In genomic region chr4:83266689-83267088, GRCh38 we compare ENCODE assay signal across 14 cellular contexts. TPM values are rescaled to one million over a fixed set of nuclear protein-coding genes. Genes with fewer than 3 reads are reported as not detected.
A peak's percentile ranks its signal among the peaks of the same experiment; 100 is the strongest.
DNase-seq lines count a peak whose midpoint lies in the region; ATAC-seq, FAIRE-seq and TF ChIP-seq lines count a peak whose summit lies in the region.
"Had no signal": no experiment of that assay in that cellular context is flagged by ENCODE, and none has a peak within 500 bp of the region (broad histone marks: within the 10 kb centered on the region; RNA-seq: fewer than 3 reads in every experiment).

No MANE protein-coding gene starts in this region.

- H3K9me3 ChIP-seq in PC-9 (ENCODE audit: insufficient read depth, low read depth) (no peaks in the 10 kb centered on the region), MM.1S (replicated peaks; ENCODE audit: insufficient read depth, low read length) (no peaks in the 10 kb centered on the region)

- H4K20me1 ChIP-seq in PC-9 (ENCODE audit: insufficient read depth) (no peaks in the 10 kb centered on the region), MM.1S (ENCODE audit: insufficient read depth, low read length) (no peaks in the 10 kb centered on the region)

- no peak for FAIRE-seq in H54 (lab: Jason Lieb, UNC)
- FAIRE-seq: H1 had no signal

- CTCF ChIA-PET in PC-9 (lab: Charles Lee): interaction anchor here (0.8 kb wide), 1 partner anchor 192 kb away, joined by 9 read pairs; no protein-coding TSS in a partner anchor

- ATAC-seq in GM18870 (IDR thresholded peaks at IDR 0.05; ENCODE audit: unreplicated experiment): peak; percentile 59
- peak; percentile 56 for ATAC-seq in HG02642 (IDR thresholded peaks at IDR 0.05; ENCODE audit: poor library complexity, unreplicated experiment)
- peak; percentile 41 to 62 for ATAC-seq in naive B cell (ENCODE audit: low read depth in 2 of 2)
- ATAC-seq: left lobe of liver had no signal

- peaks cover 27% of the 10 kb centered on the region for H3F3A ChIP-seq in PC-9 (ENCODE audit: insufficient read depth, low read depth)
- H3F3A ChIP-seq in MM.1S (ENCODE audit: insufficient read depth, low read length): 0 out of 2 replicates have a peak, but pooled peaks cover 5% of the 10 kb centered on the region

- H2AFZ ChIP-seq in PC-9: no peak overlapping the region
- H2AFZ ChIP-seq in MM.1S (ENCODE audit: low read length): no peak overlapping the region

- H3K9ac ChIP-seq in MM.1S (ENCODE audit: low read length): no peak overlapping the region

- peaks cover 0 to 2% (median 0%) of the 10 kb centered on the region in 3 donors for H3K4me1 Mint-ChIP-seq in naive B cell

- POLR2A ChIA-PET in PC-9 (lab: Charles Lee; ENCODE audit: unreplicated experiment): interaction anchor here (0.7 kb wide), 1 partner anchor 363 kb away, joined by 4 read pairs; no protein-coding TSS in a partner anchor

- no peaks in the 10 kb centered on the region for H3K27me3 Mint-ChIP-seq in naive B cell
- H3K27me3 Mint-ChIP-seq: activated CD4-positive, alpha-beta memory T cell treated with anti-CD3 and anti-CD28 coated beads for 36 hours had no signal

- no peaks in the 10 kb centered on the region for H3K9me3 Mint-ChIP-seq in naive B cell
- H3K9me3 Mint-ChIP-seq: activated CD4-positive, alpha-beta memory T cell treated with anti-CD3 and anti-CD28 coated beads for 36 hours had no signal

- H3K9me2 ChIP-seq in PC-9 (ENCODE audit: insufficient read depth) (no peaks in the 10 kb centered on the region), MM.1S (replicated peaks; ENCODE audit: insufficient read depth, low read length) (no peaks in the 10 kb centered on the region)

- BruUV-seq in PC-9 (replicated peaks; lab: Mats Ljungman, UMichigan): no TSS peak

- H3K4me3 Mint-ChIP-seq in naive B cell: no peak overlapping the region
- H3K4me3 Mint-ChIP-seq: activated CD4-positive, alpha-beta memory T cell treated with anti-CD3 and anti-CD28 coated beads for 36 hours had no signal

- intact Hi-C loops in PC-9 (cut with micrococcal nuclease; ENCODE audit: unreplicated experiment): loop anchor here (10.0 kb wide), 1 partner anchor 802 kb away; no protein-coding TSS in a partner anchor

- H3K36me3 ChIP-seq in PC-9 (ENCODE audit: low read depth): peaks cover 10% of the 10 kb centered on the region
- H3K36me3 ChIP-seq in MM.1S (replicated peaks; ENCODE audit: insufficient read depth, low read length): peaks cover 12% of the 10 kb centered on the region; the same call in 1 of the 2 replicates

- H3K27ac Mint-ChIP-seq in naive B cell: no peak overlapping the region
- H3K27ac Mint-ChIP-seq: activated CD4-positive, alpha-beta memory T cell treated with anti-CD3 and anti-CD28 coated beads for 36 hours had no signal

- H3K79me2 ChIP-seq in PC-9 (ENCODE audit: low read depth) (no peaks in the 10 kb centered on the region), MM.1S (ENCODE audit: low read length) (no peaks in the 10 kb centered on the region)

- H3K4me2 ChIP-seq in PC-9 (peak overlapping the region; percentile 45), MM.1S (ENCODE audit: low read depth, low read length) (no peak overlapping the region)

- H3K27me3 ChIP-seq in PC-9 (ENCODE audit: insufficient read depth, low read depth) (no peaks in the 10 kb centered on the region), MM.1S (replicated peaks; ENCODE audit: insufficient read depth, low read length) (no peaks in the 10 kb centered on the region)

- no peak for TF ChIP-seq POLR2A in H54 (IDR thresholded peaks at IDR 0.05; ENCODE audit: low read depth, low read length)

- H3K4me3 ChIP-seq in PC-9: no peak overlapping the region
- no peak overlapping the region for H3K4me3 ChIP-seq in MM.1S (ENCODE audit: low read length)

- H3K36me3 Mint-ChIP-seq in naive B cell: peaks cover 8 to 17% of the 10 kb centered on the region in 2 donors

- H3K4me1 ChIP-seq in PC-9 (replicated peaks; ENCODE audit: insufficient read depth) (peaks cover 31% of the 10 kb centered on the region), MM.1S (ENCODE audit: low read length) (peaks cover 16% of the 10 kb centered on the region)

- H3K27ac ChIP-seq in PC-9: peak overlapping the region; percentile 67
- H3K27ac ChIP-seq in MM.1S (ENCODE audit: low read length): no peak overlapping the region

- no peak for TF ChIP-seq CTCF in PC-9 (conservative IDR thresholded peaks at IDR 0.05)
- no peak for TF ChIP-seq CTCF in MM.1S (IDR thresholded peaks at IDR 0.05; ENCODE audit: low read length)

- DNase-seq in PC-9 (no peak), naive B cell (no peak), H54 (ENCODE audit: insufficient read length, low spot score) (no peak), MM.1S (no peak), NK-92 (lab: John Stamatoyannopoulos, UW; ENCODE audit: unreplicated experiment) (no peak)
- DNase-seq: activated CD4-positive, alpha-beta memory T cell treated with anti-CD3 and anti-CD28 coated beads for 36 hours; Calu3; NCI-H524 treated with DMSO at 0.1 percent for 48 hours; nucleus accumbens; SW 1271 had no signal

RNA-seq across cellular contexts. Expression of gene COQ2, which starts 17.9 kb away (rescaled TPM):
- 16.5 and 19.5 TPM in 2 replicates for total RNA-seq in PC-9 (2021)
- polyA plus RNA-seq in naive B cell (ENCODE audit: low read depth in 6 of 6): 10 to 100 TPM in 5 of 6 donors, 1 to 10 TPM in 1; 3.2 to 12.4 (median 11.5) TPM
